ENCODE assay signal across 1 cellular context in the genomic region with DNA sequence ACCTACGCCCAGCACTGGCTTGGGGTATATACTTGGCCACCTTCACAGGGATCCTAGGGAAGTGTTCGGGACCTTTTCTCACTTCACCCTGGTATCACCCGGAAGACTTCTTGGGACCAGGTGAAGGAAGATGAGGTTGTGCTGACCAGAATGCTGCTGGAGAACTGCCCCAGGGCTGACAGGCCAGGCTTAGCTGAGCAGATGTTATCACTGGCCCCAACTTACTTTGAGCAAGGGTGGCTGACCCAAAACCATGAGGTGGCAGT.
TF ChIP-seq lines count a peak whose summit lies in the region.

No MANE protein-coding gene starts in this region.

TF ChIP-seq in A549, 52 proteins besides CTCF, POLR2A, EP300 and RAD21 (continued from another document):
- TF ChIP-seq, protein P1, sequence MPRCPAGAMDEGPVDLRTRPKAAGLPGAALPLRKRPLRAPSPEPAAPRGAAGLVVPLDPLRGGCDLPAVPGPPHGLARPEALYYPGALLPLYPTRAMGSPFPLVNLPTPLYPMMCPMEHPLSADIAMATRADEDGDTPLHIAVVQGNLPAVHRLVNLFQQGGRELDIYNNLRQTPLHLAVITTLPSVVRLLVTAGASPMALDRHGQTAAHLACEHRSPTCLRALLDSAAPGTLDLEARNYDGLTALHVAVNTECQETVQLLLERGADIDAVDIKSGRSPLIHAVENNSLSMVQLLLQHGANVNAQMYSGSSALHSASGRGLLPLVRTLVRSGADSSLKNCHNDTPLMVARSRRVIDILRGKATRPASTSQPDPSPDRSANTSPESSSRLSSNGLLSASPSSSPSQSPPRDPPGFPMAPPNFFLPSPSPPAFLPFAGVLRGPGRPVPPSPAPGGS (IDR thresholded peaks at IDR 0.05), result no peak; the same call in 2 of the 3 replicates
- TF ChIP-seq HDAC2 (IDR thresholded peaks at IDR 0.05), result no peak
